In the genomic region with DNA sequence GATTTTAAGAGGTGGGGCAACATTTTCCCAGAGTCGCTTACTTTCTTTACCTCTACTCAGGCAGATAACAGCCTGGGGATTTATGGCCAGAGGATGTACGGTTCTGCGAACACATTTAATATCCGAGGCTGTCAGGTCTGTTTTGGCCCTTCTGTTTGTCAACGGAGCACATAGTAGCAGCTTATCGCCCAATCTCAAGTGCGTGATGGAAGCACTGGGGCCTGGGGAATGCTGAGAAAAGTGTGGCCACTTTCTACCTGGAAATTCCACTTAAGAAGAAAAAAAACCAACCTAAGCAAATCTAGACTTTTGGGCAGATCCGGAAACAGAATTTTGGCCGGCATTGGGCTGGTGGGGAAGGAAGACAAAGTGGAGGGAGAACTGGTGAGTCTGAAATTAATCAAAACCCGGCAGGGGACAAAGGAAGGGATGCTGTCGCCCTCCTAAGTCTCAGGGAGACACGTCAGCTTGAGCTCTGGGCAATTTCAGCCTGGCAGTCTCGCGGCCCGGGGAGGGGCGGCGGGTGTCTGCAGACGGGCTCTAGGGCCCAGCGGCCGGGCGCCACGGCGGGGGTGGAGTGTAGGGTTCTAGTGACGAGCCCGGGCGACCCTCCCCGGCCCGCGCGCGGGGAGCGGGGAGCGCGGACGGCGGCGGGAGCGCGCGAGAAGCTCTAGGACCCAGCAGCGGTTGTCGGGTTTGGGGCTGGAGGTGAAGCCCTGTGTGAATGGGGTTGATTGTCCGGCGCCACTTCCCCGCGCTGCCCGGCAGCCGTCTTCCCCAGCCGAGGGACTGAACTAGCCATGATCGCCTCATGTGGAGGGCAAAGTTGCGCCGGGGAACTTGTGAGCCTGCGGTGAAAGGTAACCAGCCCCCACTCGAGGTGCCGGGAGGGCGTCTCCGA, we compare ENCODE assay signal across 7 cellular contexts. TPM values are rescaled to one million over a fixed set of nuclear protein-coding genes. Genes with fewer than 3 reads are reported as not detected.
DNase-seq lines count a peak whose midpoint lies in the region; ATAC-seq, FAIRE-seq and TF ChIP-seq lines count a peak whose summit lies in the region.

TSS of gene AMOTL1 (plus strand) at position 656 of the 901 bp plus-strand sequence. CDS start at position 812, 156 bp downstream.

- H3K36me3 ChIP-seq in endothelial cell of umbilical vein (ENCODE audit: control insufficient read depth in 2 of 2, extremely low read depth in 1 of 2, insufficient read depth in 2 of 2, low read length in 2 of 2), result no peaks in the 10 kb centered on the region

- H3K4me2 ChIP-seq in endothelial cell of umbilical vein (ENCODE audit: insufficient read depth, low read length), result peak within 1 kb of the TSS; percentile 84

- POLR2A ChIA-PET in endothelial cell of umbilical vein (lab: Charles Lee), result interaction anchor here (1.5 kb wide), 1 partner anchor 27 kb away, joined by 5 read pairs; no protein-coding TSS in a partner anchor

- peak within 1 kb of the TSS; percentile 55 to 76 (median 73) for H3K4me3 ChIP-seq in endothelial cell of umbilical vein (replicated peaks in 1 of 3; ENCODE audit: insufficient read depth in 1 of 3, low read depth in 1 of 3, low read length in 3 of 3)

- H2AFZ ChIP-seq in endothelial cell of umbilical vein (ENCODE audit: low read depth, low read length), result peak within 1 kb of the TSS; percentile 93

- H4K20me1 ChIP-seq in endothelial cell of umbilical vein (replicated peaks; ENCODE audit: control insufficient read depth, extremely low read depth, insufficient read depth, low read length), result peaks cover 5% of the 10 kb centered on the region

- H3K27me3 ChIP-seq in endothelial cell of umbilical vein (ENCODE audit: control insufficient read depth in 2 of 2, insufficient read depth in 2 of 2, low read length in 2 of 2), result no peaks in the 10 kb centered on the region

- DNase-seq in GM13976 (ENCODE audit: low spot score) (peak; percentile 39), NCI-H187 treated with DMSO at 0.1 percent for 48 hours (lab: John Stamatoyannopoulos, UW) (peak; percentile 70), endothelial cell of umbilical vein (ENCODE audit: low read depth, low spot score) (peak; percentile 85), medulla oblongata (ENCODE audit: extremely low spot score) (peak; percentile 88)
- DNase-seq in stimulated activated naive CD8-positive, alpha-beta T cell treated with anti-CD3 and anti-CD28 coated beads, Interleukin-15, Interleukin-2, amounts not matched to agents 100 U/mL and 50 U/mL, for 24 hours, result peak; percentile 52

- in situ Hi-C loops in GM13976 (cut with MboI; ENCODE audit: low sequenced_read_pairs, unreplicated experiment), result no loop called here

- H3K27ac ChIP-seq in VCaP, result peak within 1 kb of the TSS; percentile 98
- peak within 1 kb of the TSS; percentile 85 for H3K27ac ChIP-seq in endothelial cell of umbilical vein (ENCODE audit: insufficient read depth, low read depth, low read length)

- H3K9me1 ChIP-seq in endothelial cell of umbilical vein (replicated peaks; ENCODE audit: control insufficient read depth, extremely low read depth, insufficient read depth, low read length), result no peaks in the 10 kb centered on the region

- CTCF ChIA-PET in endothelial cell of umbilical vein (lab: Charles Lee), result interaction anchor here (0.8 to 6.0 kb wide), 12 partner anchors 11 to 147 kb away, joined by 3 to 28 read pairs (median 5); no protein-coding TSS in a partner anchor

- no peak for TF ChIP-seq CTCF in GM13976 (IDR thresholded peaks at IDR 0.05; ENCODE audit: borderline replicate concordance, control extremely low read depth, extremely low read depth, insufficient read depth, missing control alignments)
- TF ChIP-seq CTCF in VCaP (conservative IDR thresholded peaks at IDR 0.05), result peak; percentile 23; the same call in 1 of the 2 replicates
- TF ChIP-seq CTCF in endothelial cell of umbilical vein (IDR thresholded peaks at IDR 0.05; ENCODE audit: extremely low read depth in 1 of 2, insufficient read depth in 1 of 2, low read depth in 1 of 2, low read length in 2 of 2), result no peak

- H3K9me3 ChIP-seq in endothelial cell of umbilical vein (replicated peaks; ENCODE audit: control insufficient read depth, insufficient read depth, low read length), result no peaks in the 10 kb centered on the region

- intact Hi-C loops in endothelial cell of umbilical vein (cut with micrococcal nuclease), result loop anchor here (1.0 to 10.0 kb wide), 8 partner anchors 26 to 223 kb away; partner anchors contain the start of genes CWC15, FUT4 and KDM4D

- BruUV-seq in endothelial cell of umbilical vein (replicated peaks; lab: Mats Ljungman, UMichigan), result no TSS peak

- dilution Hi-C loops in endothelial cell of umbilical vein (cut with MboI; ENCODE audit: extremely low pct_ligation_motif_present, low sequenced_read_pairs), result no loop called here

- peak; percentile 70 for FAIRE-seq in endothelial cell of umbilical vein (lab: Jason Lieb, UNC)

- peaks cover 19% of the 10 kb centered on the region for H3K4me1 ChIP-seq in endothelial cell of umbilical vein (ENCODE audit: control insufficient read depth, extremely low read depth, insufficient read depth, low read length)

- H3K79me2 ChIP-seq in endothelial cell of umbilical vein (ENCODE audit: control insufficient read depth, insufficient read depth, low read length), result peaks cover 43% of the 10 kb centered on the region

- H3K9ac ChIP-seq in endothelial cell of umbilical vein (replicated peaks; ENCODE audit: extremely low read depth, insufficient read depth, low read length), result peak within 1 kb of the TSS; percentile 84

- peak; percentile 80 for ATAC-seq in HG02623 (IDR thresholded peaks at IDR 0.05; ENCODE audit: unreplicated experiment)
- peak; percentile 58 for ATAC-seq in stimulated activated naive CD8-positive, alpha-beta T cell treated with anti-CD3 and anti-CD28 coated beads, Interleukin-15, Interleukin-2, amounts not matched to agents 100 U/mL and 50 U/mL, for 24 hours

- peak; percentile 77 for TF ChIP-seq POLR2A in endothelial cell of umbilical vein (IDR thresholded peaks at IDR 0.05; ENCODE audit: low read depth, low read length)

TF ChIP-seq in endothelial cell of umbilical vein, 7 proteins besides CTCF, POLR2A, EP300 and RAD21:
- peak; percentile 85 for TF ChIP-seq POLR2AphosphoS5 (IDR thresholded peaks at IDR 0.05; ENCODE audit: insufficient read depth, low read depth, low read length)
- TF ChIP-seq GATA2 (IDR thresholded peaks at IDR 0.05; ENCODE audit: insufficient read depth, insufficient read length, low read depth, low read length), result no peak

RNA-seq across cellular contexts. Expression of gene AMOTL1, which starts in this region (rescaled TPM):
- 37.8 and 41.8 TPM in 2 replicates for total RNA-seq in endothelial cell of umbilical vein
- polyA plus RNA-seq in endothelial cell of umbilical vein, result 11.3 and 12.5 TPM in 2 replicates
- 13.8 and 14.8 TPM in 2 replicates for polyA plus RNA-seq in endothelial cell of umbilical vein (2011; cell fraction: cytosol; rRNA removed)
- polyA plus RNA-seq in endothelial cell of umbilical vein (2011; cell fraction: nucleus; rRNA removed), result 19.8 and 22.7 TPM in 2 replicates
- polyA plus RNA-seq in endothelial cell of umbilical vein (2012), result 24.6 and 26.3 TPM in 2 replicates
- 38.8 and 39.2 TPM in 2 replicates for polyA minus RNA-seq in endothelial cell of umbilical vein
- polyA minus RNA-seq in endothelial cell of umbilical vein (2011; cell fraction: cytosol; rRNA and poly(A)+ RNA removed), result 10.3 TPM
- polyA minus RNA-seq in endothelial cell of umbilical vein (2011; cell fraction: nucleus; rRNA and poly(A)+ RNA removed), result 35.5 and 46.7 TPM in 2 replicates

Comparison
In these comparisons a context has a peak if more than half of its experiments do, and no peak if none do; other contexts are left out.
1. Peak in every context shown above with its lines: DNase-seq, ATAC-seq, H3K4me3 ChIP-seq and H3K27ac ChIP-seq.